7 cellular contexts compared by ENCODE assay signal in the genomic region with DNA sequence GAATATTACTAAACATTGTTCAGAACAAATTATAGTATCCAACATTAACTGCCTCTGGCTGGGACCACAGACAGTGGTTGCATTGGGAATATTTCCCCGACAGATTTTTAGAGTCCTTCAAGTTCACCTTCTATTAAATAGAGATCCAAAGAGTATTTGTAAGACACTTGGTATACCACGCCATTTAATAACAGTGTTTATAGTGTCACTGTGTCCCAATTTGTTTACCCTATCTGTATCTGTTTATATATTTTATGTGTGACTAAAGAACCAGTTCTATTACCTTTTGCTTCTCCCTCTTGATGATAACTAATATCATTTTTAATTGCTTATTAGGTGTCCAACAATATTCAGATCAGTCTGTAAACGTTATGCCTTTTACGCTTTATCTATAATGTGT.
"Had no signal": no experiment of that assay in that cellular context is flagged by ENCODE, and none has a peak within 500 bp of the region (broad histone marks: within the 10 kb centered on the region; RNA-seq: fewer than 3 reads in every experiment).

No MANE protein-coding gene starts in this region.

- H3K4me3 ChIP-seq: GM23338, HAP-1, K562 had no signal

- H3K9me3 Mint-ChIP-seq: HFFc6 had no signal

- H2AFZ ChIP-seq: GM23338 had no signal

- H3K9me3 ChIP-seq: HAP-1 had no signal

- H3K36me3 ChIP-seq: HAP-1 had no signal

- H3K4me1 Mint-ChIP-seq: GM23338 had no signal

- H3K27ac Mint-ChIP-seq: GM23338, HFFc6 had no signal

- H3K4me1 ChIP-seq: HAP-1 had no signal

- DNase-seq: HFFc6, IMR-90, KG1 had no signal

- ATAC-seq: GM23338, HCT116, K562 had no signal

- H3K4me3 Mint-ChIP-seq: GM23338, HFFc6 had no signal

- H3K4me2 ChIP-seq: GM23338 had no signal
